ENCODE assay signal across 1 cellular context in the genomic region with DNA sequence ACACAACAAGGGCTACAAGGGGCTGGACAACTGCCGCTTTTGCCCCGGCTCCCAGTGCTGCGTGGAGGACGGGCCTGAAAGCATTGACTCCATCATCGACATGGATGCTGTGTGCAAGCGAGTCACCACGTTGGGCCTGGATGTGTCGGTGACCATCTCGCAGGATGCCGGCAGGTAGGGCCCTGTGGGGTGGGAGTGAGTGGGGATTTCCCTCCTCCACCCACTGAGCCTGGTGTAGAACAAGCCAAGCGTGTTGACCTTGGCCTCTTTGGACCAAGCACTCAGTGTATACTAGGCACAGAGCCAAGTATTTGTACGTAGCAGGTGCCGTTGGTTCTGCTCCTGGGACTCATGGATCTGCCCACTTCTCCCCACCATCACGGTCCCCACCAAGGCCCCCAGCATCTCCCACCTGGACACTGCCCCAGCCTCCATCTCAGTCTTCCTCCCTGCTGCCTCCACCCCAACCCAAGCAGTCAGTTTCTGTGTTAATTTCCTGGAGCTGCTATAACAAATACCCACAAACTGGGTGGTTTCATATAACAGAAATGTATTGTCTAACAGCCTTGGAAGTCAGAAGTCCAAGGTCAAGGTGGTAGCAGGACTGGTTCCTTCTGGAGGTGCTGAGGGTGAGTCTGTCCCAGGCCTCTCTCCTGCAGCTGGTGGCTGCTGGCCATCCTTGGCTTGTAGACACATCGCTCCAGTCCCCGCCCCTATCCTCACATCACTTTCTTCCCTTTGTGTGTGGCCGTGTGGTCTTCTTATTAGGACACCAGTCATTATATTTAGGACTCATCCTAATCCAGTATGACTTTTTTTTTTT.
A peak's percentile ranks its signal among the peaks of the same experiment; 100 is the strongest.
TF ChIP-seq lines count a peak whose summit lies in the region.

No MANE protein-coding gene starts in this region.

TF ChIP-seq in HepG2, 621 proteins besides CTCF, POLR2A, EP300 and RAD21 (continued from another document and continues in another):
- TF ChIP-seq CREB1 (IDR thresholded peaks at IDR 0.05) (no peak), CREB1 (CRISPR knock-in tag; IDR thresholded peaks at IDR 0.05) (no peak), ZSCAN25 (CRISPR knock-in tag; IDR thresholded peaks at IDR 0.05) (no peak), HES4 (CRISPR knock-in tag; IDR thresholded peaks at IDR 0.05; ENCODE audit: borderline replicate concordance) (no peak), LRRFIP1 (CRISPR knock-in tag; conservative IDR thresholded peaks at IDR 0.05) (no peak), MYNN (CRISPR knock-in tag; IDR thresholded peaks at IDR 0.05; ENCODE audit: low read depth) (no peak), MAZ (IDR thresholded peaks at IDR 0.05; ENCODE audit: borderline replicate concordance, low read depth, low read length) (no peak), MAZ (CRISPR knock-in tag; IDR thresholded peaks at IDR 0.05; ENCODE audit: low read depth) (0 out of 2 replicates have a peak, but pooled peaks have one; percentile 24), ZBTB25 (CRISPR knock-in tag; IDR thresholded peaks at IDR 0.05) (no peak), ZNF746 (CRISPR knock-in tag; IDR thresholded peaks at IDR 0.05) (peak; percentile 75; the same call in 1 of the 2 replicates), ISX (CRISPR knock-in tag; conservative IDR thresholded peaks at IDR 0.05) (no peak), ZFP36 (IDR thresholded peaks at IDR 0.05; ENCODE audit: borderline replicate concordance, low read depth, low read length, partially characterized antibody) (no peak), ZNF230 (CRISPR knock-in tag; IDR thresholded peaks at IDR 0.05) (no peak), POLR2AphosphoS2 (IDR thresholded peaks at IDR 0.05; ENCODE audit: low read depth, low read length) (no peak), MTF2 (CRISPR knock-in tag; IDR thresholded peaks at IDR 0.05; ENCODE audit: borderline replicate concordance) (no peak), EHMT2 (IDR thresholded peaks at IDR 0.05; ENCODE audit: borderline replicate concordance, low read depth, low read length) (no peak), HCFC1 (IDR thresholded peaks at IDR 0.05; ENCODE audit: low read depth, low read length) (no peak), ZNF546 (CRISPR knock-in tag; conservative IDR thresholded peaks at IDR 0.05) (no peak), YEATS4 (CRISPR knock-in tag; IDR thresholded peaks at IDR 0.05; ENCODE audit: borderline replicate concordance) (no peak), HIC2 (CRISPR knock-in tag; IDR thresholded peaks at IDR 0.05; ENCODE audit: low read depth) (no peak), THAP11 (CRISPR knock-in tag; IDR thresholded peaks at IDR 0.05) (no peak), NFRKB (IDR thresholded peaks at IDR 0.05) (no peak), JUND (CRISPR knock-in tag; IDR thresholded peaks at IDR 0.05) (no peak), ZNF124 (CRISPR knock-in tag; IDR thresholded peaks at IDR 0.05) (no peak), HOXA9 (CRISPR knock-in tag; IDR thresholded peaks at IDR 0.05; ENCODE audit: borderline replicate concordance) (no peak), SP140L (CRISPR knock-in tag; IDR thresholded peaks at IDR 0.05; ENCODE audit: borderline replicate concordance) (no peak)
- TF ChIP-seq, protein P1, sequence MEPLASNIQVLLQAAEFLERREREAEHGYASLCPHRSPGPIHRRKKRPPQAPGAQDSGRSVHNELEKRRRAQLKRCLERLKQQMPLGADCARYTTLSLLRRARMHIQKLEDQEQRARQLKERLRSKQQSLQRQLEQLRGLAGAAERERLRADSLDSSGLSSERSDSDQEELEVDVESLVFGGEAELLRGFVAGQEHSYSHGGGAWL (CRISPR knock-in tag; IDR thresholded peaks at IDR 0.05), result no peak
- TF ChIP-seq, protein P2, sequence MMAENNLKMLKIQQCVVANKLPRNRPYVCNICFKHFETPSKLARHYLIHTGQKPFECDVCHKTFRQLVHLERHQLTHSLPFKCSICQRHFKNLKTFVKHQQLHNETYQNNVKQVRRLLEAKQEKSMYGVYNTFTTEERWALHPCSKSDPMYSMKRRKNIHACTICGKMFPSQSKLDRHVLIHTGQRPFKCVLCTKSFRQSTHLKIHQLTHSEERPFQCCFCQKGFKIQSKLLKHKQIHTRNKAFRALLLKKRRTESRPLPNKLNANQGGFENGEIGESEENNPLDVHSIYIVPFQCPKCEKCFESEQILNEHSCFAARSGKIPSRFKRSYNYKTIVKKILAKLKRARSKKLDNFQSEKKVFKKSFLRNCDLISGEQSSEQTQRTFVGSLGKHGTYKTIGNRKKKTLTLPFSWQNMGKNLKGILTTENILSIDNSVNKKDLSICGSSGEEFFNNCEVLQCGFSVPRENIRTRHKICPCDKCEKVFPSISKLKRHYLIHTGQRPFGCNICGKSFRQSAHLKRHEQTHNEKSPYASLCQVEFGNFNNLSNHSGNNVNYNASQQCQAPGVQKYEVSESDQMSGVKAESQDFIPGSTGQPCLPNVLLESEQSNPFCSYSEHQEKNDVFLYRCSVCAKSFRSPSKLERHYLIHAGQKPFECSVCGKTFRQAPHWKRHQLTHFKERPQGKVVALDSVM (CRISPR knock-in tag; IDR thresholded peaks at IDR 0.05), result peak; percentile 82
- TF ChIP-seq, protein P3, sequence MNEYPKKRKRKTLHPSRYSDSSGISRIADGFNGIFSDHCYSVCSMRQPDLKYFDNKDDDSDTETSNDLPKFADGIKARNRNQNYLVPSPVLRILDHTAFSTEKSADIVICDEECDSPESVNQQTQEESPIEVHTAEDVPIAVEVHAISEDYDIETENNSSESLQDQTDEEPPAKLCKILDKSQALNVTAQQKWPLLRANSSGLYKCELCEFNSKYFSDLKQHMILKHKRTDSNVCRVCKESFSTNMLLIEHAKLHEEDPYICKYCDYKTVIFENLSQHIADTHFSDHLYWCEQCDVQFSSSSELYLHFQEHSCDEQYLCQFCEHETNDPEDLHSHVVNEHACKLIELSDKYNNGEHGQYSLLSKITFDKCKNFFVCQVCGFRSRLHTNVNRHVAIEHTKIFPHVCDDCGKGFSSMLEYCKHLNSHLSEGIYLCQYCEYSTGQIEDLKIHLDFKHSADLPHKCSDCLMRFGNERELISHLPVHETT (CRISPR knock-in tag; conservative IDR thresholded peaks at IDR 0.05), result no peak
- TF ChIP-seq, protein P4, sequence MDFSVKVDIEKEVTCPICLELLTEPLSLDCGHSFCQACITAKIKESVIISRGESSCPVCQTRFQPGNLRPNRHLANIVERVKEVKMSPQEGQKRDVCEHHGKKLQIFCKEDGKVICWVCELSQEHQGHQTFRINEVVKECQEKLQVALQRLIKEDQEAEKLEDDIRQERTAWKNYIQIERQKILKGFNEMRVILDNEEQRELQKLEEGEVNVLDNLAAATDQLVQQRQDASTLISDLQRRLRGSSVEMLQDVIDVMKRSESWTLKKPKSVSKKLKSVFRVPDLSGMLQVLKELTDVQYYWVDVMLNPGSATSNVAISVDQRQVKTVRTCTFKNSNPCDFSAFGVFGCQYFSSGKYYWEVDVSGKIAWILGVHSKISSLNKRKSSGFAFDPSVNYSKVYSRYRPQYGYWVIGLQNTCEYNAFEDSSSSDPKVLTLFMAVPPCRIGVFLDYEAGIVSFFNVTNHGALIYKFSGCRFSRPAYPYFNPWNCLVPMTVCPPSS (IDR thresholded peaks at IDR 0.05), result no peak
- TF ChIP-seq, protein P5, sequence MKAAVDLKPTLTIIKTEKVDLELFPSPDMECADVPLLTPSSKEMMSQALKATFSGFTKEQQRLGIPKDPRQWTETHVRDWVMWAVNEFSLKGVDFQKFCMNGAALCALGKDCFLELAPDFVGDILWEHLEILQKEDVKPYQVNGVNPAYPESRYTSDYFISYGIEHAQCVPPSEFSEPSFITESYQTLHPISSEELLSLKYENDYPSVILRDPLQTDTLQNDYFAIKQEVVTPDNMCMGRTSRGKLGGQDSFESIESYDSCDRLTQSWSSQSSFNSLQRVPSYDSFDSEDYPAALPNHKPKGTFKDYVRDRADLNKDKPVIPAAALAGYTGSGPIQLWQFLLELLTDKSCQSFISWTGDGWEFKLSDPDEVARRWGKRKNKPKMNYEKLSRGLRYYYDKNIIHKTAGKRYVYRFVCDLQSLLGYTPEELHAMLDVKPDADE (CRISPR knock-in tag; IDR thresholded peaks at IDR 0.05), result no peak
- TF ChIP-seq, protein P6, sequence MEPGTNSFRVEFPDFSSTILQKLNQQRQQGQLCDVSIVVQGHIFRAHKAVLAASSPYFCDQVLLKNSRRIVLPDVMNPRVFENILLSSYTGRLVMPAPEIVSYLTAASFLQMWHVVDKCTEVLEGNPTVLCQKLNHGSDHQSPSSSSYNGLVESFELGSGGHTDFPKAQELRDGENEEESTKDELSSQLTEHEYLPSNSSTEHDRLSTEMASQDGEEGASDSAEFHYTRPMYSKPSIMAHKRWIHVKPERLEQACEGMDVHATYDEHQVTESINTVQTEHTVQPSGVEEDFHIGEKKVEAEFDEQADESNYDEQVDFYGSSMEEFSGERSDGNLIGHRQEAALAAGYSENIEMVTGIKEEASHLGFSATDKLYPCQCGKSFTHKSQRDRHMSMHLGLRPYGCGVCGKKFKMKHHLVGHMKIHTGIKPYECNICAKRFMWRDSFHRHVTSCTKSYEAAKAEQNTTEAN (CRISPR knock-in tag; conservative IDR thresholded peaks at IDR 0.05), result no peak
